9 cellular contexts compared by ENCODE assay signal in genomic region chr19:18649371-18650047, GRCh38. TPM values are rescaled to one million over a fixed set of nuclear protein-coding genes. Genes with fewer than 3 reads are reported as not detected.
DNase-seq lines count a peak whose midpoint lies in the region; ATAC-seq, FAIRE-seq and TF ChIP-seq lines count a peak whose summit lies in the region.
"Had no signal": no experiment of that assay in that cellular context is flagged by ENCODE, and none has a peak within 500 bp of the region (broad histone marks: within the 10 kb centered on the region; RNA-seq: fewer than 3 reads in every experiment).

No MANE protein-coding gene starts in this region.

- DNase-seq in bronchial epithelial cell (ENCODE audit: low read depth) (peak; percentile 77), right lobe of liver (no peak), stromal cell of bone marrow (ENCODE audit: low read depth) (peak; percentile 21), superior temporal gyrus (ENCODE audit: extremely low spot score) (no peak)
- DNase-seq in stimulated activated naive CD4-positive, alpha-beta T cell treated with Interleukin-2 at 50 U/mL for 16 hours (lab: John Stamatoyannopoulos, UW): no peak

- peak; percentile 48 for ATAC-seq in HG03354 (IDR thresholded peaks at IDR 0.05; ENCODE audit: poor library complexity, severe bottlenecking, unreplicated experiment)
- peak; percentile 26 to 48 (median 36) for ATAC-seq in right lobe of liver
- ATAC-seq in GM19324 (IDR thresholded peaks at IDR 0.05; ENCODE audit: low FRiP score, unreplicated experiment): no peak
- no peak for ATAC-seq in HG03175 (IDR thresholded peaks at IDR 0.05; ENCODE audit: unreplicated experiment)

- no peak for TF ChIP-seq POLR2A in right lobe of liver (IDR thresholded peaks at IDR 0.05)

- intact Hi-C loops in right lobe of liver (cut with DNase I): no loop called here

- H3K9me3 ChIP-seq in right lobe of liver: no peaks in the 10 kb centered on the region

- H3K36me3 ChIP-seq in bronchial epithelial cell (ENCODE audit: control insufficient read depth, insufficient read depth, low read length) (no peaks in the 10 kb centered on the region), right lobe of liver (no peaks in the 10 kb centered on the region)

- 52% methylated on average over 15 of the region's 27 CpGs for WGBS in right lobe of liver (ENCODE audit: insufficient coverage, low coverage, low lambda C conversion rate, missing lambda C conversion rate)

- H3K4me3 ChIP-seq in bronchial epithelial cell (ENCODE audit: low read depth, low read length) (no peak overlapping the region), right lobe of liver (no peak overlapping the region)

- H3K27ac ChIP-seq in right lobe of liver: peak overlapping the region; percentile 40 to 54 (median 47)

- H3K27me3 ChIP-seq in bronchial epithelial cell (ENCODE audit: control insufficient read depth, insufficient read depth, low read length) (no peaks in the 10 kb centered on the region), right lobe of liver (no peaks in the 10 kb centered on the region)

- peak; percentile 28 for FAIRE-seq in bronchial epithelial cell (lab: Jason Lieb, UNC)

- no peaks in the 10 kb centered on the region for H3K4me1 ChIP-seq in right lobe of liver

- TF ChIP-seq CTCF in bronchial epithelial cell (IDR thresholded peaks at IDR 0.05; ENCODE audit: insufficient read depth, low read length, severe bottlenecking) (no peak), right lobe of liver (IDR thresholded peaks at IDR 0.05) (no peak)

RNA-seq across cellular contexts. Expression of gene KLHL26, which starts 12.7 kb away (rescaled TPM):
- total RNA-seq in bronchial epithelial cell (3.2 and 4.9 TPM in 2 replicates), right lobe of liver (1 to 10 TPM; 3.8 to 5.0 (median 4.7) TPM)

RNA-seq across cellular contexts. Expression of gene CRTC1, which starts 34.0 kb away (rescaled TPM):
- total RNA-seq in bronchial epithelial cell (0.79 and 1.3 TPM in 2 replicates), right lobe of liver (1 to 10 TPM; 1.7 to 7.2 (median 4.9) TPM)

RNA-seq across cellular contexts. Expression of gene TMEM59L, which starts 36.8 kb away (rescaled TPM):
- total RNA-seq in bronchial epithelial cell (0.13 and 0.79 TPM in 2 replicates), right lobe of liver (under 1 TPM in 2 of 6 experiments, not detected in 4; 0.31 to 0.43 TPM)
- total RNA-seq: dermis microvascular lymphatic vessel endothelial cell had no signal

RNA-seq across cellular contexts. Expression of gene CRLF1, which starts 42.9 kb away (rescaled TPM):
- total RNA-seq in bronchial epithelial cell (0.26 and 0.64 TPM in 2 replicates), right lobe of liver (1 to 10 TPM in 2 of 6 experiments, under 1 TPM in 1, not detected in 3; 0.27 to 2.9 (median 1.2) TPM)

Comparison
In these comparisons a context has a peak if more than half of its experiments do, and no peak if none do; other contexts are left out.
1. ATAC-seq: peak in HG03354 (single experiment) and right lobe of liver (4 of 4); none in GM19324 (single experiment) and HG03175 (single experiment).
2. DNase-seq: peak in bronchial epithelial cell (single experiment) and stromal cell of bone marrow (single experiment); none in right lobe of liver (0 of 3), superior temporal gyrus (single experiment) and stimulated activated naive CD4-positive, alpha-beta T cell treated with Interleukin-2 at 50 U/mL for 16 hours (single experiment).